Comparison of ENCODE assay signal across 14 cellular contexts in genomic region chr17:64091571-64091970, GRCh38. TPM values are rescaled to one million over a fixed set of nuclear protein-coding genes. Genes with fewer than 3 reads are reported as not detected.
A peak's percentile ranks its signal among the peaks of the same experiment; 100 is the strongest.
DNase-seq lines count a peak whose midpoint lies in the region; ATAC-seq and TF ChIP-seq lines count a peak whose summit lies in the region.
"Had no signal": no experiment of that assay in that cellular context is flagged by ENCODE, and none has a peak within 500 bp of the region (broad histone marks: within the 10 kb centered on the region; RNA-seq: fewer than 3 reads in every experiment).

No MANE protein-coding gene starts in this region.

- H3K4me3 ChIP-seq in osteoblast (ENCODE audit: insufficient read depth, low read length) (no peak overlapping the region), right atrium auricular region (no peak overlapping the region), psoas muscle (no peak overlapping the region)
- H3K4me3 ChIP-seq: left ventricle myocardium inferior had no signal

- peaks cover 33% of the 10 kb centered on the region for H3K36me3 Mint-ChIP-seq in activated T-cell treated with anti-CD3 and anti-CD28 coated beads, Interleukin-2, amount 50 U/mL, for 4 hours (ENCODE audit: insufficient read depth)
- H3K36me3 Mint-ChIP-seq in activated CD8-positive, alpha-beta T cell treated with anti-CD3 and anti-CD28 coated beads, Interleukin-2, amount 10 ng/mL, durations not matched to agents 7 days and 5 days (ENCODE audit: low read depth): peaks cover 23% of the 10 kb centered on the region
- H3K36me3 Mint-ChIP-seq in chondrocyte (ENCODE audit: low read depth): peaks cover 10% of the 10 kb centered on the region

- H3K9me3 Mint-ChIP-seq in activated T-cell treated with anti-CD3 and anti-CD28 coated beads, Interleukin-2, amount 50 U/mL, for 4 hours: no peaks in the 10 kb centered on the region
- H3K9me3 Mint-ChIP-seq in activated CD8-positive, alpha-beta T cell treated with anti-CD3 and anti-CD28 coated beads, Interleukin-2, amount 10 ng/mL, durations not matched to agents 7 days and 5 days (ENCODE audit: insufficient read depth): no peaks in the 10 kb centered on the region
- H3K9me3 Mint-ChIP-seq in chondrocyte (ENCODE audit: low read depth): no peaks in the 10 kb centered on the region

- H3K27me3 ChIP-seq in osteoblast (ENCODE audit: insufficient read depth, low read length) (no peaks in the 10 kb centered on the region), right atrium auricular region (no peaks in the 10 kb centered on the region), psoas muscle (ENCODE audit: insufficient read depth in 3 of 3, low read length in 2 of 3) (no peaks in the 10 kb centered on the region)

- no peak for DNase-seq in activated T-cell treated with anti-CD3 and anti-CD28 coated beads, Interleukin-2, amount 50 U/mL, for 4 hours
- DNase-seq in activated T-cell treated with anti-CD3 and anti-CD28 coated beads, Interleukin-2, amount 50 U/mL, for 1 hour: no peak
- DNase-seq in activated CD8-positive, alpha-beta T cell treated with anti-CD3 and anti-CD28 coated beads, Interleukin-2, amount 10 ng/mL, durations not matched to agents 7 days and 5 days: no peak
- DNase-seq in osteoblast (ENCODE audit: insufficient read length, low spot score, missing footprints) (peak; percentile 22), right atrium auricular region (ENCODE audit: low spot score) (no peak), psoas muscle (no peak), chondrocyte (ENCODE audit: low spot score) (no peak)
- DNase-seq: activated CD4-positive, CD25-positive, alpha-beta regulatory T cell; foreskin melanocyte; left ventricle myocardium inferior; NCI-H1417 treated with DMSO at 0.1 percent for 48 hours; stimulated activated CD4-positive, alpha-beta T cell treated with anti-CD3 and anti-CD28 coated beads, Interleukin-12 subunit alpha, Interleukin-12 subunit beta, amount 100 ng/mL, for 4 hours; stimulated activated naive CD4-positive, alpha-beta T cell had no signal

- H3K36me3 ChIP-seq in osteoblast (ENCODE audit: insufficient read depth, low read length) (peaks cover 12% of the 10 kb centered on the region), right atrium auricular region (no peaks in the 10 kb centered on the region), psoas muscle (ENCODE audit: insufficient read depth in 1 of 2, low read depth in 1 of 2) (peaks cover 0 to 7% of the 10 kb centered on the region in 2 donors)

- H3K4me1 Mint-ChIP-seq in activated T-cell treated with anti-CD3 and anti-CD28 coated beads, Interleukin-2, amount 50 U/mL, for 4 hours (ENCODE audit: low read depth): peaks cover 82% of the 10 kb centered on the region
- H3K4me1 Mint-ChIP-seq in activated CD8-positive, alpha-beta T cell treated with anti-CD3 and anti-CD28 coated beads, Interleukin-2, amount 10 ng/mL, durations not matched to agents 7 days and 5 days (ENCODE audit: low read depth): peaks cover 56% of the 10 kb centered on the region
- H3K4me1 Mint-ChIP-seq in chondrocyte (ENCODE audit: low read depth): peaks cover 10% of the 10 kb centered on the region

- H3K4me3 Mint-ChIP-seq in activated T-cell treated with anti-CD3 and anti-CD28 coated beads, Interleukin-2, amount 50 U/mL, for 4 hours: peak overlapping the region; percentile 59
- H3K4me3 Mint-ChIP-seq in activated CD8-positive, alpha-beta T cell treated with anti-CD3 and anti-CD28 coated beads, Interleukin-2, amount 10 ng/mL, durations not matched to agents 7 days and 5 days: no peak overlapping the region
- H3K4me3 Mint-ChIP-seq in chondrocyte (ENCODE audit: unreplicated experiment): no peak overlapping the region

- peaks cover 13% of the 10 kb centered on the region for H4K20me1 ChIP-seq in osteoblast (ENCODE audit: insufficient read depth, low read length)

- H3K27ac Mint-ChIP-seq in activated CD8-positive, alpha-beta T cell treated with anti-CD3 and anti-CD28 coated beads, Interleukin-2, amount 10 ng/mL, durations not matched to agents 7 days and 5 days: peak overlapping the region; percentile 78
- H3K27ac Mint-ChIP-seq in chondrocyte (ENCODE audit: unreplicated experiment): no peak overlapping the region

- POLR2A ChIA-PET in activated CD8-positive, alpha-beta T cell treated with anti-CD3 and anti-CD28 coated beads, Interleukin-2, amount 10 ng/mL, durations not matched to agents 7 days and 5 days (lab: Charles Lee): no interaction called here

- WGBS in psoas muscle, 3 donors: 92 to 97% (median 93%) methylated on average over 6 of the region's 6 CpGs

- H3K27me3 Mint-ChIP-seq in activated T-cell treated with anti-CD3 and anti-CD28 coated beads, Interleukin-2, amount 50 U/mL, for 4 hours (ENCODE audit: low read depth): no peaks in the 10 kb centered on the region
- no peaks in the 10 kb centered on the region for H3K27me3 Mint-ChIP-seq in activated CD8-positive, alpha-beta T cell treated with anti-CD3 and anti-CD28 coated beads, Interleukin-2, amount 10 ng/mL, durations not matched to agents 7 days and 5 days (ENCODE audit: low read depth)
- H3K27me3 Mint-ChIP-seq in chondrocyte (ENCODE audit: low read depth): no peaks in the 10 kb centered on the region

- peaks cover 2% of the 10 kb centered on the region for H3K4me1 ChIP-seq in osteoblast (ENCODE audit: insufficient read depth, low read length)
- H3K4me1 ChIP-seq in right atrium auricular region: peaks cover 0 to 7% of the 10 kb centered on the region in 2 donors
- H3K4me1 ChIP-seq in psoas muscle: peaks cover 3% of the 10 kb centered on the region

- H2AFZ ChIP-seq in osteoblast (ENCODE audit: low read length): no peak overlapping the region

- ATAC-seq in activated T-cell treated with anti-CD3 and anti-CD28 coated beads, Interleukin-2, amount 50 U/mL, for 4 hours: no peak
- ATAC-seq in GM19351 (IDR thresholded peaks at IDR 0.05; ENCODE audit: unreplicated experiment) (peak; percentile 26), psoas muscle (no peak)
- ATAC-seq in activated CD8-positive, alpha-beta T cell treated with anti-CD3 and anti-CD28 coated beads, Interleukin-2, amount 10 ng/mL, durations not matched to agents 7 days and 5 days: peak; percentile 21

- TF ChIP-seq CTCF in osteoblast (IDR thresholded peaks at IDR 0.05; ENCODE audit: extremely low read depth, low read depth, low read length) (no peak), right atrium auricular region (IDR thresholded peaks at IDR 0.05) (no peak), psoas muscle (IDR thresholded peaks at IDR 0.05) (no peak), chondrocyte (IDR thresholded peaks at IDR 0.05) (no peak)

- H3K4me2 ChIP-seq in osteoblast (ENCODE audit: insufficient read depth, low read length): no peak overlapping the region

- CTCF ChIA-PET in activated CD8-positive, alpha-beta T cell treated with anti-CD3 and anti-CD28 coated beads, Interleukin-2, amount 10 ng/mL, durations not matched to agents 7 days and 5 days (lab: Charles Lee): interaction anchor here (1.5 to 1.6 kb wide), 2 partner anchors 28 to 66 kb away, joined by 3 to 4 read pairs; no protein-coding TSS in a partner anchor

- peaks cover 10% of the 10 kb centered on the region for H3K79me2 ChIP-seq in osteoblast (ENCODE audit: insufficient read depth, low read length)

- H3K27ac ChIP-seq in osteoblast (ENCODE audit: low read depth, low read length) (no peak overlapping the region), right atrium auricular region (no peak overlapping the region), psoas muscle (no peak overlapping the region)
- H3K27ac ChIP-seq: left ventricle myocardium inferior had no signal

- intact Hi-C loops in psoas muscle (cut with DNase I): no loop called here

- H3K9me3 ChIP-seq in osteoblast (ENCODE audit: low read depth, low read length) (no peaks in the 10 kb centered on the region), right atrium auricular region (no peaks in the 10 kb centered on the region), psoas muscle (no peaks in the 10 kb centered on the region)
- H3K9me3 ChIP-seq: left ventricle myocardium inferior had no signal

RNA-seq across cellular contexts. Expression of gene ERN1, which starts 38.4 kb away (rescaled TPM):
- total RNA-seq in activated T-cell treated with anti-CD3 and anti-CD28 coated beads, Interleukin-2, amount 50 U/mL, for 4 hours: 10 to 100 TPM; 16.2 to 29.3 (median 21.0) TPM
- 10 to 100 TPM; 13.0 to 17.9 TPM for total RNA-seq in activated CD8-positive, alpha-beta T cell treated with anti-CD3 and anti-CD28 coated beads, Interleukin-2, amount 10 ng/mL, durations not matched to agents 7 days and 5 days
- total RNA-seq in osteoblast (12.1 and 12.7 TPM in 2 replicates), right atrium auricular region (10 to 100 TPM in 1 of 2 donors, 1 to 10 TPM in 1; 7.0 to 11.9 TPM), psoas muscle (10 to 100 TPM; 10.6 to 16.6 (median 14.2) TPM), chondrocyte (12.1 to 18.2 TPM (median 14.9 TPM) in 3 replicates)
- polyA plus RNA-seq in psoas muscle: 1 to 10 TPM; 2.8 to 7.6 (median 5.4) TPM

Comparison
In these comparisons a context has a peak if more than half of its experiments do, and no peak if none do; other contexts are left out.
1. ATAC-seq: peak in GM19351 (single experiment) and activated CD8-positive, alpha-beta T cell treated with anti-CD3 and anti-CD28 coated beads, Interleukin-2, amount 10 ng/mL, durations not matched to agents 7 days and 5 days (single experiment); none in activated T-cell treated with anti-CD3 and anti-CD28 coated beads, Interleukin-2, amount 50 U/mL, for 4 hours (0 of 2) and psoas muscle (0 of 4).